In genomic region chr10:52540479-52540984, GRCh38 we compare ENCODE assay signal across 1 cellular context.
TF ChIP-seq lines count a peak whose summit lies in the region.

No MANE protein-coding gene starts in this region.

TF ChIP-seq in HCT116, 20 proteins besides CTCF, POLR2A, EP300 and RAD21:
- TF ChIP-seq ZBTB33 (IDR thresholded peaks at IDR 0.05; ENCODE audit: extremely low read depth, insufficient replicate concordance, low read length) (no peak), ZNF274 (IDR thresholded peaks at IDR 0.05; ENCODE audit: low read depth, low read length) (no peak), EZH2 (IDR thresholded peaks at IDR 0.05) (no peak), POLR2AphosphoS5 (IDR thresholded peaks at IDR 0.05; ENCODE audit: low read depth, low read length) (no peak), FOSL1 (IDR thresholded peaks at IDR 0.05; ENCODE audit: low read depth) (no peak), JUND (IDR thresholded peaks at IDR 0.05) (no peak), YY1 (IDR thresholded peaks at IDR 0.05; ENCODE audit: extremely low read depth, insufficient replicate concordance, low read depth, low read length) (no peak), ZFX (IDR thresholded peaks at IDR 0.05) (no peak), CEBPB (IDR thresholded peaks at IDR 0.05; ENCODE audit: low read depth) (no peak)
- TF ChIP-seq, protein P1, sequence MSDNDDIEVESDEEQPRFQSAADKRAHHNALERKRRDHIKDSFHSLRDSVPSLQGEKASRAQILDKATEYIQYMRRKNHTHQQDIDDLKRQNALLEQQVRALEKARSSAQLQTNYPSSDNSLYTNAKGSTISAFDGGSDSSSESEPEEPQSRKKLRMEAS (IDR thresholded peaks at IDR 0.05) = no peak
- TF ChIP-seq, protein P2, sequence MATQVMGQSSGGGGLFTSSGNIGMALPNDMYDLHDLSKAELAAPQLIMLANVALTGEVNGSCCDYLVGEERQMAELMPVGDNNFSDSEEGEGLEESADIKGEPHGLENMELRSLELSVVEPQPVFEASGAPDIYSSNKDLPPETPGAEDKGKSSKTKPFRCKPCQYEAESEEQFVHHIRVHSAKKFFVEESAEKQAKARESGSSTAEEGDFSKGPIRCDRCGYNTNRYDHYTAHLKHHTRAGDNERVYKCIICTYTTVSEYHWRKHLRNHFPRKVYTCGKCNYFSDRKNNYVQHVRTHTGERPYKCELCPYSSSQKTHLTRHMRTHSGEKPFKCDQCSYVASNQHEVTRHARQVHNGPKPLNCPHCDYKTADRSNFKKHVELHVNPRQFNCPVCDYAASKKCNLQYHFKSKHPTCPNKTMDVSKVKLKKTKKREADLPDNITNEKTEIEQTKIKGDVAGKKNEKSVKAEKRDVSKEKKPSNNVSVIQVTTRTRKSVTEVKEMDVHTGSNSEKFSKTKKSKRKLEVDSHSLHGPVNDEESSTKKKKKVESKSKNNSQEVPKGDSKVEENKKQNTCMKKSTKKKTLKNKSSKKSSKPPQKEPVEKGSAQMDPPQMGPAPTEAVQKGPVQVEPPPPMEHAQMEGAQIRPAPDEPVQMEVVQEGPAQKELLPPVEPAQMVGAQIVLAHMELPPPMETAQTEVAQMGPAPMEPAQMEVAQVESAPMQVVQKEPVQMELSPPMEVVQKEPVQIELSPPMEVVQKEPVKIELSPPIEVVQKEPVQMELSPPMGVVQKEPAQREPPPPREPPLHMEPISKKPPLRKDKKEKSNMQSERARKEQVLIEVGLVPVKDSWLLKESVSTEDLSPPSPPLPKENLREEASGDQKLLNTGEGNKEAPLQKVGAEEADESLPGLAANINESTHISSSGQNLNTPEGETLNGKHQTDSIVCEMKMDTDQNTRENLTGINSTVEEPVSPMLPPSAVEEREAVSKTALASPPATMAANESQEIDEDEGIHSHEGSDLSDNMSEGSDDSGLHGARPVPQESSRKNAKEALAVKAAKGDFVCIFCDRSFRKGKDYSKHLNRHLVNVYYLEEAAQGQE (IDR thresholded peaks at IDR 0.05; ENCODE audit: low read depth) = no peak
